ENCODE assay signal across 8 cellular contexts in genomic region chr14:70907172-70907995, GRCh38. TPM values are rescaled to one million over a fixed set of nuclear protein-coding genes. Genes with fewer than 3 reads are reported as not detected.
DNase-seq lines count a peak whose midpoint lies in the region; ATAC-seq and TF ChIP-seq lines count a peak whose summit lies in the region.

TSS of gene PCNX1 (plus strand) at chr14:70907459. CDS start at chr14:70907851, 392 bp downstream.

- peak within 1 kb of the TSS; percentile 96 for H3K4ac ChIP-seq in trophoblast cell (ENCODE audit: low read depth, low read length)

- H3K18ac ChIP-seq in trophoblast cell (ENCODE audit: low read length) = peak within 1 kb of the TSS; percentile 99

- peak within 1 kb of the TSS; percentile 100 for H2AFZ ChIP-seq in SU-DHL-6 (ENCODE audit: low read depth, low read length, severe bottlenecking)
- peak within 1 kb of the TSS; percentile 41 for H2AFZ ChIP-seq in trophoblast cell (ENCODE audit: insufficient read depth, low read length, poor library complexity)

- peak within 1 kb of the TSS; percentile 73 for H2BK120ac ChIP-seq in trophoblast cell (ENCODE audit: insufficient read depth, low read length, poor library complexity)

- H3K27ac ChIP-seq in SU-DHL-6 (ENCODE audit: low read depth, low read length) (peak within 1 kb of the TSS; percentile 63), trophoblast cell (ENCODE audit: low read depth, low read length) (peak within 1 kb of the TSS; percentile 96), tibial nerve (peak within 1 kb of the TSS; percentile 93 to 99 (median 97))

- H4K20me1 ChIP-seq in SU-DHL-6 (ENCODE audit: low read depth, low read length) = peaks cover 13% of the 10 kb centered on the region; the same call in 1 of the 2 replicates

- H3K9me3 Mint-ChIP-seq in activated naive CD8-positive, alpha-beta T cell treated with anti-CD3 and anti-CD28 coated beads, Interleukin-2, amount 10 ng/mL, durations not matched to agents 7 days and 5 days = no peaks in the 10 kb centered on the region

- H4K8ac ChIP-seq in trophoblast cell (ENCODE audit: low read depth, low read length) = peak within 1 kb of the TSS; percentile 89

- no peak within 1 kb of the TSS for H3K23ac ChIP-seq in trophoblast cell (ENCODE audit: low read length)

- H3K4me2 ChIP-seq in SU-DHL-6 (ENCODE audit: low read depth, low read length, poor library complexity, severe bottlenecking) = peak within 1 kb of the TSS; percentile 88
- peak within 1 kb of the TSS; percentile 80 for H3K4me2 ChIP-seq in trophoblast cell (ENCODE audit: low read length)

- no CpG with 5 or more reads among the region's 101 CpGs for WGBS in trophoblast cell (ENCODE audit: extremely low coverage, insufficient coverage, insufficient read length)
- 0 to 1% methylated on average over 39 to 68 of the region's 101 CpGs for WGBS in tibial nerve, 2 donors

- DNase-seq in GM12864 (ENCODE audit: low read depth) (no peak), NCI-H1048 (lab: John Stamatoyannopoulos, UW) (peak; percentile 64), Right ventricle myocardium superior (peak; percentile 93), trophoblast cell (peak; percentile 83 to 85), tibial nerve (ENCODE audit: low spot score in 2 of 2) (peak; percentile 77 to 81)
- DNase-seq in activated naive CD8-positive, alpha-beta T cell treated with anti-CD3 and anti-CD28 coated beads, Interleukin-2, amount 10 ng/mL, durations not matched to agents 7 days and 5 days = peak; percentile 97

- H3K9me3 ChIP-seq in SU-DHL-6 (ENCODE audit: insufficient read depth, low read length) (no peaks in the 10 kb centered on the region), trophoblast cell (ENCODE audit: insufficient read depth, low read depth, low read length) (no peaks in the 10 kb centered on the region), tibial nerve (no peaks in the 10 kb centered on the region)

- H4K91ac ChIP-seq in trophoblast cell (ENCODE audit: low read depth, low read length) = peak within 1 kb of the TSS; percentile 81

- H3K4me3 Mint-ChIP-seq in activated naive CD8-positive, alpha-beta T cell treated with anti-CD3 and anti-CD28 coated beads, Interleukin-2, amount 10 ng/mL, durations not matched to agents 7 days and 5 days = peak within 1 kb of the TSS; percentile 89

- peak within 1 kb of the TSS; percentile 65 for H4K12ac ChIP-seq in trophoblast cell (ENCODE audit: low read depth, low read length)

- H3K27me3 ChIP-seq in SU-DHL-6 (ENCODE audit: low read length) = no peaks in the 10 kb centered on the region
- H3K27me3 ChIP-seq in trophoblast cell (ENCODE audit: insufficient read depth, low read length) = no peaks in the 10 kb centered on the region
- H3K27me3 ChIP-seq in tibial nerve = no peaks in the 10 kb centered on the region

- peak within 1 kb of the TSS; percentile 98 for H3K14ac ChIP-seq in trophoblast cell (ENCODE audit: low read length)

- H3K27me3 Mint-ChIP-seq in activated naive CD8-positive, alpha-beta T cell treated with anti-CD3 and anti-CD28 coated beads, Interleukin-2, amount 10 ng/mL, durations not matched to agents 7 days and 5 days = no peaks in the 10 kb centered on the region

- H2BK5ac ChIP-seq in trophoblast cell (ENCODE audit: low read depth, low read length, poor library complexity) = peak within 1 kb of the TSS; percentile 94

- H2AK5ac ChIP-seq in trophoblast cell (ENCODE audit: low read length) = peak within 1 kb of the TSS; percentile 79

- H3K79me1 ChIP-seq in trophoblast cell (ENCODE audit: low read length) = peaks cover 17% of the 10 kb centered on the region

- H2BK12ac ChIP-seq in trophoblast cell (ENCODE audit: low read length) = peak within 1 kb of the TSS; percentile 37

- no peaks in the 10 kb centered on the region for H3K36me3 ChIP-seq in SU-DHL-6 (ENCODE audit: low read length)
- no peaks in the 10 kb centered on the region for H3K36me3 ChIP-seq in trophoblast cell (ENCODE audit: control insufficient read depth in 1 of 2, insufficient read depth in 2 of 2, low read length in 2 of 2)
- no peaks in the 10 kb centered on the region for H3K36me3 ChIP-seq in tibial nerve

- H3K4me1 Mint-ChIP-seq in activated naive CD8-positive, alpha-beta T cell treated with anti-CD3 and anti-CD28 coated beads, Interleukin-2, amount 10 ng/mL, durations not matched to agents 7 days and 5 days = peaks cover 44% of the 10 kb centered on the region

- no peaks in the 10 kb centered on the region for H3K9me2 ChIP-seq in SU-DHL-6 (replicated peaks; ENCODE audit: insufficient read depth, low read length)

- H3K4me1 ChIP-seq in trophoblast cell (ENCODE audit: control insufficient read depth in 1 of 2, insufficient read depth in 2 of 2, low read length in 2 of 2) (peaks cover 5 to 6% of the 10 kb centered on the region in 2 experiments), tibial nerve (peaks cover 0 to 56% (median 28%) of the 10 kb centered on the region in 4 donors)

- peaks cover 3% of the 10 kb centered on the region; the same call in 1 of the 2 replicates for H3F3A ChIP-seq in SU-DHL-6 (ENCODE audit: insufficient read depth)

- TF ChIP-seq CTCF in GM12864 (IDR thresholded peaks at IDR 0.05; ENCODE audit: low read depth, low read length, missing control alignments) (peak; percentile 79), SU-DHL-6 (IDR thresholded peaks at IDR 0.05; ENCODE audit: insufficient read depth, low read length, poor library complexity, severe bottlenecking) (peak; percentile 73), tibial nerve (IDR thresholded peaks at IDR 0.05) (peak; percentile 93 to 98 (median 95))

- TF ChIP-seq POLR2A in tibial nerve (IDR thresholded peaks at IDR 0.05) = peak in 1 of 2 donors; percentile 46

- intact Hi-C loops in Right ventricle myocardium superior (cut with DNase I) = loop anchor here (5.0 to 10.0 kb wide), 3 partner anchors 45 to 83 kb away; no protein-coding TSS in a partner anchor

- ATAC-seq in HG02571 (IDR thresholded peaks at IDR 0.05; ENCODE audit: unreplicated experiment) = peak; percentile 68
- peak; percentile 76 for ATAC-seq in activated naive CD8-positive, alpha-beta T cell treated with anti-CD3 and anti-CD28 coated beads, Interleukin-2, amount 10 ng/mL, durations not matched to agents 7 days and 5 days (ENCODE audit: low read depth)
- peak; percentile 85 for ATAC-seq in Right ventricle myocardium superior (ENCODE audit: poor library complexity)

- H3K9ac ChIP-seq in SU-DHL-6 (ENCODE audit: low read length) (peak within 1 kb of the TSS; percentile 82), trophoblast cell (ENCODE audit: low read length) (peak within 1 kb of the TSS; percentile 98)

- peak in 1 of 2 donors; percentile 25 for TF ChIP-seq EP300 in tibial nerve (IDR thresholded peaks at IDR 0.05)

- peak within 1 kb of the TSS; percentile 97 for H3K4me3 ChIP-seq in GM12864 (ENCODE audit: low read depth, low read length)
- H3K4me3 ChIP-seq in SU-DHL-6 (ENCODE audit: insufficient read depth, low read length, poor library complexity, severe bottlenecking) = peak within 1 kb of the TSS; percentile 57
- H3K4me3 ChIP-seq in trophoblast cell (ENCODE audit: low read depth, low read length) = peak within 1 kb of the TSS; percentile 97
- H3K4me3 ChIP-seq in tibial nerve = peak within 1 kb of the TSS; percentile 78 to 99 (median 96)

- H3K79me2 ChIP-seq in SU-DHL-6 (ENCODE audit: insufficient read depth, low read length) (peaks cover 31% of the 10 kb centered on the region), trophoblast cell (ENCODE audit: control insufficient read depth, insufficient read depth, low read length, poor library complexity) (peaks cover 16% of the 10 kb centered on the region)

- peaks cover 12% of the 10 kb centered on the region for H3K36me3 Mint-ChIP-seq in activated naive CD8-positive, alpha-beta T cell treated with anti-CD3 and anti-CD28 coated beads, Interleukin-2, amount 10 ng/mL, durations not matched to agents 7 days and 5 days

- POLR2A ChIA-PET in activated naive CD8-positive, alpha-beta T cell treated with anti-CD3 and anti-CD28 coated beads, Interleukin-2, amount 10 ng/mL, durations not matched to agents 7 days and 5 days (lab: Charles Lee) = interaction anchor here (0.7 to 8.0 kb wide), 18 partner anchors 8 to 248 kb away, joined by 3 to 132 read pairs (median 8); partner anchors contain the start of gene MAP3K9

- H3K27ac Mint-ChIP-seq in activated naive CD8-positive, alpha-beta T cell treated with anti-CD3 and anti-CD28 coated beads, Interleukin-2, amount 10 ng/mL, durations not matched to agents 7 days and 5 days = peak within 1 kb of the TSS; percentile 96

RNA-seq across cellular contexts. Expression of gene PCNX1, which starts in this region (rescaled TPM):
- 10 to 100 TPM; 80.0 to 93.0 TPM for total RNA-seq in activated naive CD8-positive, alpha-beta T cell treated with anti-CD3 and anti-CD28 coated beads, Interleukin-2, amount 10 ng/mL, durations not matched to agents 7 days and 5 days
- total RNA-seq in Right ventricle myocardium superior (43.3 TPM), tibial nerve (10 to 100 TPM; 41.8 to 83.1 (median 50.5) TPM)
- 27.8 and 29.2 TPM in 2 replicates for polyA plus RNA-seq in trophoblast cell (2013)
